Comparison of ENCODE assay signal across 8 cellular contexts in the genomic region with DNA sequence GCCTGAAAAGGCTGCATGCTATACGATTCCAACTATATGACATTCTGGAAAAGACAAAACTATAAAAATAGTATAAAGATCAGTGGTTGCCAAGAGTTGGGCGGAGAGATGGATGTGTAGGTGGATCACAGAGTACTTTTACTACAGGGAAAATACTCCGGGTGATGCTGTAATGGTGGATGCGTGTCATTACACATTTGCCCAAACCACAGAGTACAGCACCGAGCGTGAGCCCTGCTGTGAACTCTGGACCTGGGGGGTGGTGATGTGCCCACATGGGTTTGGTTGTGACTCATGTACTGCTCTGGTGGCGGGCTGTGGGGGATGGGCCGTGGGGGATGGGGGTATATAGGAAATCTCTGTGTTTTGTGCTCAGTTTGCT.
DNase-seq lines count a peak whose midpoint lies in the region; ATAC-seq and TF ChIP-seq lines count a peak whose summit lies in the region.

No MANE protein-coding gene starts in this region.

- peak; percentile 61 for DNase-seq in HFF-Myc (ENCODE audit: extremely low read depth, low read depth)
- peak; percentile 45 for DNase-seq in activated CD4-positive, alpha-beta T cell treated with anti-CD3 and anti-CD28 coated beads for 1 hour
- peak; percentile 17 for DNase-seq in effector CD4-positive, alpha-beta T cell
- peak; percentile 35 for DNase-seq in stimulated activated CD8-positive, alpha-beta memory T cell treated with anti-CD3 and anti-CD28 coated beads, Interleukin-12 subunit alpha, Interleukin-12 subunit beta, amount 100 ng/mL, for 1 hour (ENCODE audit: low read depth)
- no peak for DNase-seq in NCI-H446 (lab: John Stamatoyannopoulos, UW)
- DNase-seq in nephron progenitor cell, result no peak
- no peak for DNase-seq in RKO (ENCODE audit: low spot score)

- no peak overlapping the region for H3K27ac Mint-ChIP-seq in nephron progenitor cell

- H3K4me1 Mint-ChIP-seq in nephron progenitor cell, result peaks cover 38% of the 10 kb centered on the region

- H3K27me3 Mint-ChIP-seq in nephron progenitor cell (ENCODE audit: low read depth, poor library complexity), result no peaks in the 10 kb centered on the region

- no peaks in the 10 kb centered on the region for H3K36me3 Mint-ChIP-seq in nephron progenitor cell (ENCODE audit: low read depth)

- H3K4me3 Mint-ChIP-seq in nephron progenitor cell, result no peak overlapping the region

- H3K4me3 ChIP-seq in HFF-Myc (replicated peaks; ENCODE audit: low read depth, low read length), result no peak overlapping the region

- no peak for TF ChIP-seq POLR2A in GM18505 (IDR thresholded peaks at IDR 0.05; ENCODE audit: borderline replicate concordance, extremely low read depth, insufficient read depth, insufficient read length)

- no peaks in the 10 kb centered on the region for H3K9me3 Mint-ChIP-seq in nephron progenitor cell

- no peak for ATAC-seq in GM18505 (IDR thresholded peaks at IDR 0.05; ENCODE audit: unreplicated experiment)

- TF ChIP-seq CTCF in HFF-Myc (IDR thresholded peaks at IDR 0.05; ENCODE audit: low read depth, low read length, missing control alignments) (no peak), nephron progenitor cell (IDR thresholded peaks at IDR 0.05) (no peak)

Comparison
In these comparisons a context has a peak if more than half of its experiments do, and no peak if none do; other contexts are left out.
1. DNase-seq: peak in HFF-Myc (single experiment), activated CD4-positive, alpha-beta T cell treated with anti-CD3 and anti-CD28 coated beads for 1 hour (single experiment), effector CD4-positive, alpha-beta T cell (single experiment) and stimulated activated CD8-positive, alpha-beta memory T cell treated with anti-CD3 and anti-CD28 coated beads, Interleukin-12 subunit alpha, Interleukin-12 subunit beta, amount 100 ng/mL, for 1 hour (single experiment); none in NCI-H446 (0 of 2), nephron progenitor cell (single experiment) and RKO (single experiment).